Comparison of ENCODE assay signal across 8 cellular contexts in the genomic region with DNA sequence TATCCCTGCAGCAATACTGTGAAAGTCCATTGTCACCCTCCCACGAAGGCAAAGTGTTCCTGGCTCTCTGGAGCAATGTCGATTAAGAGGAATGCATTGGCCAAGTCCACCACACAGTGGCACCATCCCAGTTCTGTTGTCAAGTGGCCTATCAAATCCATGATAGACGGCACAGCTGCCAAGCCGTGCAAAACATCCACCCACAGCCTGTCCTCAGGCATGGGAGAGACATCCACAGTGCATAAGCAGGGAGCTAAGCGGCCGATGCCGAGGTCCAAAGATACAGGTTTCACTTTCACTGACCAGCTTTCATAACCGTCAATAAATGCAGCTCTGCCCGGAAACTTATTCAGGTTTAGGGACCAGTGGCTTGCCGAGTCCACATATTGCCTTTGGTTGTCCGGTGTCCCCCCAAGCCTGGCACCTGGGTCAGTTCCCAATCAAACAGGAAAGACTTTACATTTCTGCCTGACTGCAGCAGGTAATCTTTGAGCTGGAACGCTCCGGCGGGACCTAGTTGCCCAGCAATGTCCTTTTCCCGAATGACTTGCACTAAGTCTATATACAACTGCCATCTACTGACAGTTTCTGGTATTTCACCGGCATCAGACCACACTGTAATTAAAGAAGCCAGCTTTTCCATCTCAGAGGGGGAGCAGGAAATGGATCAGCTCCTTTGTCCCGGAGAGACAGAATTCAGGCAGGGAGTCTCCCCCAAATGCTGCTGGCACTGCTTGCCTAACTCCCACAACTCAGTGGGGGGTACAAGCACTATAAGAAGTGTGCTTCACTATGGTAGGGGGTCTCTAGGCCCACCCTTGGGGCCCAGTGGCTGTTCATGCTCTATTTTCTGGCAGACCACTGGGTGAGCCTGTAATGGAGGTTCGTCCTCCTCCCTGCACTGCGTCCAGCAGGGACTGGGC. TPM values are rescaled to one million over a fixed set of nuclear protein-coding genes. Genes with fewer than 3 reads are reported as not detected.
DNase-seq lines count a peak whose midpoint lies in the region; ATAC-seq, FAIRE-seq and TF ChIP-seq lines count a peak whose summit lies in the region.

No MANE protein-coding gene starts in this region.

- no peaks in the 10 kb centered on the region for H4K20me1 ChIP-seq in HepG2 (ENCODE audit: insufficient read depth, low read length)

- H3K9me3 ChIP-seq in A673 (ENCODE audit: low read depth, low read length, poor library complexity, severe bottlenecking) (no peaks in the 10 kb centered on the region), HepG2 (ENCODE audit: low read length) (no peaks in the 10 kb centered on the region)

- TF ChIP-seq CTCF in A673 (conservative IDR thresholded peaks at IDR 0.05; ENCODE audit: low read depth, low read length) (peak; percentile 70), HepG2 (CRISPR knock-in tag; IDR thresholded peaks at IDR 0.05) (peak; percentile 91)

- POLR2A ChIA-PET in A673 (lab: Charles Lee; ENCODE audit: low non-redundant PET) (interaction anchor here (0.6 kb wide), 1 partner anchor 789 kb away, joined by 24 read pairs; no protein-coding TSS in a partner anchor), HepG2 (lab: Yijun Ruan, JAX) (interaction anchor here (0.8 to 3.8 kb wide), 25 partner anchors 8 to 546 kb away, joined by 3 to 35 read pairs (median 7); a partner anchor contains a TSS)

- H3K27me3 ChIP-seq in A673 (replicated peaks; ENCODE audit: insufficient read depth, low read depth, low read length, poor library complexity) (no peaks in the 10 kb centered on the region), HepG2 (ENCODE audit: control insufficient read depth in 1 of 2, insufficient read depth in 2 of 2, low read length in 2 of 2) (no peaks in the 10 kb centered on the region; a peak in 1 of 5 replicates)

- WGBS in HepG2 (ENCODE audit: low lambda C conversion rate) = 12% methylated on average over 14 of the region's 19 CpGs

- H3K4me3 ChIP-seq in A673 (ENCODE audit: low read depth, low read length, poor library complexity, severe bottlenecking) (peak overlapping the region; percentile 58), HepG2 (replicated peaks in 1 of 3; ENCODE audit: insufficient read depth in 1 of 3, low read depth in 2 of 3, low read length in 3 of 3) (peak overlapping the region; percentile 70 to 82 (median 77))

- ATAC-seq in GM18517 (IDR thresholded peaks at IDR 0.05; ENCODE audit: unreplicated experiment) = peak; percentile 58
- ATAC-seq in HepG2 = peak; percentile 89

- DNase-seq in A673 (ENCODE audit: low spot score) (peak; percentile 95), HK-2 (ENCODE audit: unreplicated experiment) (peak; percentile 71), NCI-H69 (lab: John Stamatoyannopoulos, UW) (peak; percentile 93), ecto neural progenitor cell (ENCODE audit: low spot score) (peak; percentile 77), HepG2 (ENCODE audit: low spot score) (peak; percentile 90)
- peak; percentile 54 to 61 for DNase-seq in activated CD4-positive, alpha-beta T cell treated with anti-CD3 and anti-CD28 coated beads, Interleukin-2, amount 50 U/mL, for 48 hours
- peak; percentile 54 for DNase-seq in stimulated activated CD4-positive, alpha-beta T cell treated with anti-CD3 and anti-CD28 coated beads, Interleukin-2, amount 100 ng/mL, for 4 hours (ENCODE audit: low read depth)

- peak overlapping the region; percentile 75 for H3K9ac ChIP-seq in HepG2 (ENCODE audit: insufficient read depth, low read depth, low read length)

- H3K4me2 ChIP-seq in HepG2 (ENCODE audit: low read depth, low read length) = peak overlapping the region; percentile 80

- peak overlapping the region; percentile 48 for H3K27ac ChIP-seq in A673 (ENCODE audit: low read depth, low read length, poor library complexity, severe bottlenecking)
- H3K27ac ChIP-seq in HepG2 (ENCODE audit: extremely low read length, insufficient read depth, low read length) = peak overlapping the region; percentile 75

- H3K36me3 ChIP-seq in A673 (ENCODE audit: insufficient read depth, low read length, poor library complexity, severe bottlenecking) (no peaks in the 10 kb centered on the region), HepG2 (replicated peaks in 1 of 2; ENCODE audit: control insufficient read depth in 1 of 2, insufficient read depth in 2 of 2, low read length in 2 of 2) (no peaks in the 10 kb centered on the region)

- intact Hi-C loops in A673 (cut with micrococcal nuclease; ENCODE audit: unreplicated experiment) = loop anchor here (2.0 to 5.0 kb wide), 2 partner anchors 219 to 326 kb away; no protein-coding TSS in a partner anchor
- intact Hi-C loops in HepG2 (cut with micrococcal nuclease; ENCODE audit: unreplicated experiment) = loop anchor here (1.0 to 2.0 kb wide), 7 partner anchors 27 to 222 kb away; a partner anchor contains a TSS

- peaks cover 17% of the 10 kb centered on the region for H3K79me2 ChIP-seq in HepG2 (ENCODE audit: insufficient read depth, low read length)

- in situ Hi-C loops in HepG2 (cut with HindIII; ENCODE audit: extremely low pct_ligation_motif_present, low pct_unique_long_range_greater_than_20kb) = loop anchor here (5.0 kb wide), 1 partner anchor 224 kb away; no protein-coding TSS in a partner anchor

- peak; percentile 81 for TF ChIP-seq RAD21 in HepG2 (CRISPR knock-in tag; IDR thresholded peaks at IDR 0.05)

- TF ChIP-seq POLR2A in HepG2 (IDR thresholded peaks at IDR 0.05; ENCODE audit: insufficient read depth in 1 of 2, low read depth in 2 of 2, low read length in 2 of 2) = peak in 1 of 2 experiments; percentile 65; a peak in 1 of 4 replicates

- CTCF ChIA-PET in A673 (lab: Charles Lee) = interaction anchor here (0.6 to 1.2 kb wide), 6 partner anchors 21 to 282 kb away, joined by 3 to 9 read pairs (median 5); a partner anchor contains a TSS
- CTCF ChIA-PET in HepG2 (lab: Yijun Ruan, JAX; ENCODE audit: low intra/inter-chr PET ratio, low total read pairs) = interaction anchor here (0.7 to 1.6 kb wide), 5 partner anchors 75 to 329 kb away, joined by 3 to 13 read pairs (median 3); a partner anchor contains a TSS

- H2AFZ ChIP-seq in HepG2 (ENCODE audit: low read length) = peak overlapping the region; percentile 47

- BruUV-seq in A673 (replicated peaks; lab: Mats Ljungman, UMichigan) (TSS peak; percentile 73), HepG2 (replicated peaks; lab: Mats Ljungman, UMichigan) (TSS peak; percentile 84)

- TF ChIP-seq EP300 in HepG2 (IDR thresholded peaks at IDR 0.05; ENCODE audit: low read depth in 2 of 2, low read length in 2 of 2) (no peak), HepG2 (CRISPR knock-in tag; IDR thresholded peaks at IDR 0.05; ENCODE audit: borderline replicate concordance) (no peak)

- H3K4me1 ChIP-seq in A673 (ENCODE audit: insufficient read depth, low read length, poor library complexity, severe bottlenecking) = peaks cover 8% of the 10 kb centered on the region
- peaks cover 33% of the 10 kb centered on the region for H3K4me1 ChIP-seq in HepG2 (ENCODE audit: insufficient read depth, low read length)

- FAIRE-seq in HepG2 (lab: Jason Lieb, UNC) = peak; percentile 94

RNA-seq across cellular contexts. Expression of a gene that starts 6.3 kb away (rescaled TPM):
- 8.0 and 8.7 TPM in 2 replicates for total RNA-seq in A673 (2021)
- 7.4 and 8.1 TPM in 2 replicates for total RNA-seq in HepG2 (2016; rRNA removed; fragmentation: Illumina TruSeq; extraction: Trizol)
- total RNA-seq in HepG2 (2016; cell fraction: cytosol; rRNA removed; fragmentation: Illumina TruSeq; extraction: Trizol; ENCODE audit: low read depth) = 1.1 and 1.3 TPM in 2 replicates
- total RNA-seq in HepG2 (2016; cell fraction: insoluble cytoplasmic fraction; rRNA removed; fragmentation: Illumina TruSeq; extraction: Trizol) = 5.8 and 7.9 TPM in 2 replicates
- total RNA-seq in HepG2 (2016; cell fraction: membrane; rRNA removed; fragmentation: Illumina TruSeq; extraction: Trizol) = 4.5 and 4.9 TPM in 2 replicates
- 3.8 and 5.4 TPM in 2 replicates for total RNA-seq in HepG2 (2016; cell fraction: nucleus; rRNA removed; fragmentation: Illumina TruSeq; extraction: Trizol)
- 3.3 and 3.6 TPM in 2 replicates for polyA plus RNA-seq in HepG2 (2011; rRNA removed)
- 2.0 and 2.2 TPM in 2 replicates for polyA plus RNA-seq in HepG2 (2011; cell fraction: cytosol; rRNA removed)
- polyA plus RNA-seq in HepG2 (2011; cell fraction: nucleus; rRNA removed) = 2.8 and 4.3 TPM in 2 replicates
- 1.8 and 3.3 TPM in 2 replicates for polyA plus RNA-seq in HepG2 (2012)
- polyA plus RNA-seq in HepG2 (2016; cell fraction: cytosol; fragmentation: Illumina TruSeq; extraction: Trizol; ENCODE audit: low read depth) = 0.74 and 0.85 TPM in 2 replicates
- 4.8 and 5.6 TPM in 2 replicates for polyA plus RNA-seq in HepG2 (2016; cell fraction: insoluble cytoplasmic fraction; fragmentation: Illumina TruSeq; extraction: Trizol; ENCODE audit: low read depth)
- 2.0 and 2.3 TPM in 2 replicates for polyA plus RNA-seq in HepG2 (2016; cell fraction: membrane; fragmentation: Illumina TruSeq; extraction: Trizol; ENCODE audit: low read depth)
- polyA plus RNA-seq in HepG2 (2016; cell fraction: nucleus; fragmentation: Illumina TruSeq; extraction: Trizol; ENCODE audit: insufficient read depth, low read depth) = 8.6 and 9.9 TPM in 2 replicates
- 1.5 and 2.8 TPM in 2 replicates for polyA minus RNA-seq in HepG2 (2011; rRNA and poly(A)+ RNA removed; ENCODE audit: low replicate concordance)
- polyA minus RNA-seq in HepG2 (2011; cell fraction: cytosol; rRNA and poly(A)+ RNA removed) = 3.0 and 3.1 TPM in 2 replicates
- 4.4 and 7.8 TPM in 2 replicates for polyA minus RNA-seq in HepG2 (2011; cell fraction: nucleus; rRNA and poly(A)+ RNA removed)

RNA-seq across cellular contexts. Expression of a gene that starts 20.1 kb away (rescaled TPM):
- total RNA-seq in A673 (2021) (3.5 and 4.3 TPM in 2 replicates), HepG2 (2016; rRNA removed; fragmentation: Illumina TruSeq; extraction: Trizol) (6.2 and 7.2 TPM in 2 replicates)
- total RNA-seq in HepG2 (2016; cell fraction: cytosol; rRNA removed; fragmentation: Illumina TruSeq; extraction: Trizol; ENCODE audit: low read depth) = 3.0 and 3.6 TPM in 2 replicates
- total RNA-seq in HepG2 (2016; cell fraction: insoluble cytoplasmic fraction; rRNA removed; fragmentation: Illumina TruSeq; extraction: Trizol) = 7.3 and 8.3 TPM in 2 replicates
- 6.2 and 10.2 TPM in 2 replicates for total RNA-seq in HepG2 (2016; cell fraction: membrane; rRNA removed; fragmentation: Illumina TruSeq; extraction: Trizol)
- 4.9 and 6.5 TPM in 2 replicates for total RNA-seq in HepG2 (2016; cell fraction: nucleus; rRNA removed; fragmentation: Illumina TruSeq; extraction: Trizol)
- 3.6 and 5.3 TPM in 2 replicates for polyA plus RNA-seq in HepG2 (2011; rRNA removed)
- 2.6 and 3.6 TPM in 2 replicates for polyA plus RNA-seq in HepG2 (2011; cell fraction: cytosol; rRNA removed)
- 3.9 and 4.9 TPM in 2 replicates for polyA plus RNA-seq in HepG2 (2011; cell fraction: nucleus; rRNA removed)
- 4.8 and 4.9 TPM in 2 replicates for polyA plus RNA-seq in HepG2 (2012)
- 1.6 and 2.0 TPM in 2 replicates for polyA plus RNA-seq in HepG2 (2016; cell fraction: cytosol; fragmentation: Illumina TruSeq; extraction: Trizol; ENCODE audit: low read depth)
- 5.7 TPM in 2 replicates for polyA plus RNA-seq in HepG2 (2016; cell fraction: insoluble cytoplasmic fraction; fragmentation: Illumina TruSeq; extraction: Trizol; ENCODE audit: low read depth)
- 2.2 and 2.3 TPM in 2 replicates for polyA plus RNA-seq in HepG2 (2016; cell fraction: membrane; fragmentation: Illumina TruSeq; extraction: Trizol; ENCODE audit: low read depth)
- polyA plus RNA-seq in HepG2 (2016; cell fraction: nucleus; fragmentation: Illumina TruSeq; extraction: Trizol; ENCODE audit: insufficient read depth, low read depth) = 4.4 and 7.8 TPM in 2 replicates
- 7.2 and 8.6 TPM in 2 replicates for polyA minus RNA-seq in HepG2 (2011; rRNA and poly(A)+ RNA removed; ENCODE audit: low replicate concordance)
- polyA minus RNA-seq in HepG2 (2011; cell fraction: cytosol; rRNA and poly(A)+ RNA removed) = 5.3 and 5.4 TPM in 2 replicates
- polyA minus RNA-seq in HepG2 (2011; cell fraction: nucleus; rRNA and poly(A)+ RNA removed) = 7.1 and 8.2 TPM in 2 replicates

RNA-seq across cellular contexts. Expression of a gene that starts 43.5 kb away (rescaled TPM):
- total RNA-seq in A673 (2021) = 12.1 and 13.1 TPM in 2 replicates
- 8.9 and 9.8 TPM in 2 replicates for total RNA-seq in HepG2 (2016; rRNA removed; fragmentation: Illumina TruSeq; extraction: Trizol)
- total RNA-seq in HepG2 (2016; cell fraction: cytosol; rRNA removed; fragmentation: Illumina TruSeq; extraction: Trizol; ENCODE audit: low read depth) = 1.8 and 2.1 TPM in 2 replicates
- 9.2 and 10.2 TPM in 2 replicates for total RNA-seq in HepG2 (2016; cell fraction: insoluble cytoplasmic fraction; rRNA removed; fragmentation: Illumina TruSeq; extraction: Trizol)
- 5.2 and 6.9 TPM in 2 replicates for total RNA-seq in HepG2 (2016; cell fraction: membrane; rRNA removed; fragmentation: Illumina TruSeq; extraction: Trizol)
- 13.4 and 13.6 TPM in 2 replicates for total RNA-seq in HepG2 (2016; cell fraction: nucleus; rRNA removed; fragmentation: Illumina TruSeq; extraction: Trizol)
- polyA plus RNA-seq in HepG2 (2011; rRNA removed) = 2.6 and 2.8 TPM in 2 replicates
- 1.2 and 1.8 TPM in 2 replicates for polyA plus RNA-seq in HepG2 (2011; cell fraction: cytosol; rRNA removed)
- 2.9 and 3.3 TPM in 2 replicates for polyA plus RNA-seq in HepG2 (2011; cell fraction: nucleus; rRNA removed)
- polyA plus RNA-seq in HepG2 (2012) = 3.1 and 3.4 TPM in 2 replicates
- polyA plus RNA-seq in HepG2 (2016; cell fraction: cytosol; fragmentation: Illumina TruSeq; extraction: Trizol; ENCODE audit: low read depth) = 0.46 and 0.64 TPM in 2 replicates
- polyA plus RNA-seq in HepG2 (2016; cell fraction: insoluble cytoplasmic fraction; fragmentation: Illumina TruSeq; extraction: Trizol; ENCODE audit: low read depth) = 5.0 and 5.2 TPM in 2 replicates
- 1.5 and 1.6 TPM in 2 replicates for polyA plus RNA-seq in HepG2 (2016; cell fraction: membrane; fragmentation: Illumina TruSeq; extraction: Trizol; ENCODE audit: low read depth)
- polyA plus RNA-seq in HepG2 (2016; cell fraction: nucleus; fragmentation: Illumina TruSeq; extraction: Trizol; ENCODE audit: insufficient read depth, low read depth) = 9.9 and 11.0 TPM in 2 replicates
- polyA minus RNA-seq in HepG2 (2011; rRNA and poly(A)+ RNA removed; ENCODE audit: low replicate concordance) = 2.4 and 4.9 TPM in 2 replicates
- 1.5 and 2.7 TPM in 2 replicates for polyA minus RNA-seq in HepG2 (2011; cell fraction: cytosol; rRNA and poly(A)+ RNA removed)
- polyA minus RNA-seq in HepG2 (2011; cell fraction: nucleus; rRNA and poly(A)+ RNA removed) = 21.4 and 24.7 TPM in 2 replicates

Comparison
In these comparisons a context has a peak if more than half of its experiments do, and no peak if none do; other contexts are left out.
1. Peak in every context shown above with its lines: DNase-seq, ATAC-seq, H3K4me3 ChIP-seq and H3K27ac ChIP-seq.